In the genomic region with DNA sequence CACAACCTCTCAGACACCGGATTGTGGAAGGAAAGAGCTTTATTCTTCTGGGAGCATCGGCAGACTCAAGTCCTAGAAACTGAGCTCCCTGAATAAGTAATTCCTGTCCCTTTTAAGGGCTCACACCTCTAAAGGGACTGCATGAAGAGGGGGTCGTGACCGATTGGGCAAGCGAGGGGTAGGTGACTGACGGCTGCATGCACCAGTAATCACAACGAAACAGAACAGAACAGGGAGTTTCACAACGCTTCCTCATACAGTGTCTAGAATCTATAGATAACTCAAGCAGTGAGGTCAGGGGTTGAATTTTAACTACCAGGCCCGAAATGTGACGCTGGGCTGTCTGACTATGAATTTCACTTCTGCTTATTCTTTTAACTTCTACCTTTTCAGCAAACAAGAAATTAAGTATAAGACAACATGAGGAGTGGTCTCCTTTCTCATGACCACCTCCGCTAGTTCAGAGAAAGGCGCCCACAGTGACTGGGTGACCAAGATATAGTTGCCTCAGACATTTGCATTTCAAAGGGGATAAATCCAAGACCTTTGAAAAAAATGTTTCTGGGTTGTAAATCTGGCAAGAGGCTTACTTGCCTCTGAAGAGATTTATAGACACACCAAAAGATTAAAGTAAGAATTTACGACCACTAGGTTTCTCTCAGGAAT, we compare ENCODE assay signal across 8 cellular contexts.
DNase-seq lines count a peak whose midpoint lies in the region; ATAC-seq and TF ChIP-seq lines count a peak whose summit lies in the region.

No MANE protein-coding gene starts in this region.

- WGBS in esophagus muscularis mucosa: 81% methylated on average over 13 of the region's 13 CpGs

- DNase-seq in Peyer's patch: peak in 2 of 3 donors; percentile 73 to 85
- peak in 33 of 49 donors; percentile 0 to 51 (median 14) for DNase-seq in substantia nigra (lab: John Stamatoyannopoulos, UW)
- DNase-seq in activated CD4-positive, alpha-beta T cell treated with anti-CD3 and anti-CD28 coated beads, Interleukin-2, amount 50 U/mL, for 4 hours: no peak
- DNase-seq in esophagus muscularis mucosa (ENCODE audit: extremely low spot score): no peak
- no peak for DNase-seq in retina
- no peak for DNase-seq in NCI-H1092 treated with DMSO at 0.1 percent for 48 hours (lab: John Stamatoyannopoulos, UW)

- TF ChIP-seq POLR2A in Peyer's patch (IDR thresholded peaks at IDR 0.05) (no peak), esophagus muscularis mucosa (IDR thresholded peaks at IDR 0.05; ENCODE audit: low read depth) (no peak)

- peak overlapping the region in 2 of 4 donors; percentile 79 to 80 for H3K27ac ChIP-seq in Peyer's patch
- peak overlapping the region; percentile 46 for H3K27ac ChIP-seq in substantia nigra (ENCODE audit: low read depth, low read length, poor library complexity, severe bottlenecking)
- no peak overlapping the region for H3K27ac ChIP-seq in esophagus muscularis mucosa (replicated peaks in 1 of 4)

- no peak for TF ChIP-seq EP300 in esophagus muscularis mucosa (IDR thresholded peaks at IDR 0.05)

- no peak overlapping the region for H3K4me3 ChIP-seq in Peyer's patch
- no peak overlapping the region for H3K4me3 ChIP-seq in esophagus muscularis mucosa

- peaks cover 0 to 1% (median 0%) of the 10 kb centered on the region in 4 donors for H3K9me3 ChIP-seq in Peyer's patch
- peaks cover 0 to 7% (median 6%) of the 10 kb centered on the region in 4 donors for H3K9me3 ChIP-seq in esophagus muscularis mucosa

- H3K4me1 ChIP-seq in Peyer's patch (peaks cover 0 to 4% (median 0%) of the 10 kb centered on the region in 4 donors), esophagus muscularis mucosa (no peaks in the 10 kb centered on the region)

- ATAC-seq in GM19324 (IDR thresholded peaks at IDR 0.05; ENCODE audit: low FRiP score, unreplicated experiment) (peak; percentile 97), HG03039 (IDR thresholded peaks at IDR 0.05; ENCODE audit: unreplicated experiment) (peak; percentile 91)

- H3K36me3 ChIP-seq in Peyer's patch: no peaks in the 10 kb centered on the region
- H3K36me3 ChIP-seq in esophagus muscularis mucosa: no peaks in the 10 kb centered on the region

- TF ChIP-seq CTCF in Peyer's patch (IDR thresholded peaks at IDR 0.05) (no peak), esophagus muscularis mucosa (IDR thresholded peaks at IDR 0.05) (no peak)

- H3K27me3 ChIP-seq in Peyer's patch (no peaks in the 10 kb centered on the region), esophagus muscularis mucosa (no peaks in the 10 kb centered on the region)

- intact Hi-C loops in esophagus muscularis mucosa (cut with DNase I): no loop called here

Comparison
In these comparisons a context has a peak if more than half of its experiments do, and no peak if none do; other contexts are left out.
1. DNase-seq: peak in Peyer's patch (2 of 3) and substantia nigra (33 of 49); none in activated CD4-positive, alpha-beta T cell treated with anti-CD3 and anti-CD28 coated beads, Interleukin-2, amount 50 U/mL, for 4 hours (0 of 2), esophagus muscularis mucosa (single experiment), retina (single experiment) and NCI-H1092 treated with DMSO at 0.1 percent for 48 hours (single experiment).